ENCODE assay signal across 13 cellular contexts in the genomic region with DNA sequence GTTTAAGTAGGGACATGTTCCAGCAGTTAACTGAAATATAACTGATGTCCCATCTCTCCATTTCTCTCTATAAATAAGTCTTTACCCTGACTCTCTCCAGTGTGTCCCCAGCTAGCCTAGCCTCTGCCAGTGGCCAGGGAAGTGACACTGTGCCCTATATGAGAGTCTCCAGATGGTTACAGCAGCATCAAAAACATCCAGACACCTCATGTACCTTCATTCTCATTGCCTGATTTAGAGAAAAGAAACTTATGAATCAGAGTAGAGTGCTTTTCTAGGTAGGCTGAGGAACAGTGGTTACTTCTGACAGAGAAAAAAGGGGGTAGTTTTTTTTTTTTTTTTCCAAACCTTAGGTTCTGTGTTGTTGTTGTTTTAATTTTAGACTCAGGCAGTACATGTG.
"Had no signal": no experiment of that assay in that cellular context is flagged by ENCODE, and none has a peak within 500 bp of the region (broad histone marks: within the 10 kb centered on the region; RNA-seq: fewer than 3 reads in every experiment).

No MANE protein-coding gene starts in this region.

- H3K27me3 Mint-ChIP-seq: activated naive CD8-positive, alpha-beta T cell treated with anti-CD3 and anti-CD28 coated beads, Interleukin-2, amount 10 ng/mL, durations not matched to agents 7 days and 5 days; naive thymus-derived CD8-positive, alpha-beta T cell; progenitor cell of endocrine pancreas had no signal

- H3K36me3 ChIP-seq: SJSA1, upper lobe of right lung had no signal

- H3K36me3 Mint-ChIP-seq: immature natural killer cell had no signal

- H3K9me3 Mint-ChIP-seq: activated naive CD8-positive, alpha-beta T cell treated with anti-CD3 and anti-CD28 coated beads, Interleukin-2, amount 10 ng/mL, durations not matched to agents 7 days and 5 days; immature natural killer cell; naive thymus-derived CD8-positive, alpha-beta T cell had no signal

- ATAC-seq: foreskin keratinocyte; left colon; mucosa of descending colon; naive thymus-derived CD8-positive, alpha-beta T cell; right cardiac atrium; upper lobe of right lung had no signal

- H3K4me3 ChIP-seq: mucosa of descending colon, SJSA1, upper lobe of right lung had no signal

- H3K4me3 Mint-ChIP-seq: activated naive CD8-positive, alpha-beta T cell treated with anti-CD3 and anti-CD28 coated beads, Interleukin-2, amount 10 ng/mL, durations not matched to agents 7 days and 5 days; immature natural killer cell; naive thymus-derived CD8-positive, alpha-beta T cell had no signal

- H3K9me3 ChIP-seq: mucosa of descending colon, SJSA1, upper lobe of right lung had no signal

- H3K27ac Mint-ChIP-seq: activated naive CD8-positive, alpha-beta T cell treated with anti-CD3 and anti-CD28 coated beads, Interleukin-2, amount 10 ng/mL, durations not matched to agents 7 days and 5 days; progenitor cell of endocrine pancreas had no signal

- DNase-seq: activated naive CD8-positive, alpha-beta T cell treated with anti-CD3 and anti-CD28 coated beads, Interleukin-2, amount 10 ng/mL, durations not matched to agents 7 days and 5 days; foreskin keratinocyte; immature natural killer cell; left colon; mucosa of descending colon; naive thymus-derived CD8-positive, alpha-beta T cell; nucleus accumbens; right cardiac atrium; small intestine; SW 1271; upper lobe of right lung had no signal

- FAIRE-seq: small intestine had no signal

- H3K27ac ChIP-seq: upper lobe of right lung had no signal

- H3K27me3 ChIP-seq: foreskin keratinocyte, SJSA1, upper lobe of right lung had no signal
